27 cellular contexts compared by ENCODE assay signal in the genomic region with DNA sequence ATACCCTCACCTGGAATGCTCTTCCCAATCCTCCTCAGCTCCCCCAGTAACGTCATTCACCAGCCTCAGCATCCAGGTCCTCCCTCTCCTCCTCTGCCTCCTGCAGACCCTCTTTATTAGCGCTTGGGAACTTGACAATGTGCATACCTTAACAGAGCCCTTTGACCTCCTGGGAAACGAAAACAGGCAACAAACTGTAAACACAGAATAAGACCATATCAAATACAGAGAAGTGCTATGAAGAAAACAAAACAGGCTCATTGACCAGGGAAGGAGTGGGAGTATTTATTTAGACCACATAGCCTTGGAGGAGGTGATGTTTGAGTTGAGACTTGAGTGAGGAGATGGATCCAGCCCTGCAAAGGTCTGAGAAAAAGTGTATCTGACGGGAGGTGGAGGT.
DNase-seq lines count a peak whose midpoint lies in the region; ATAC-seq, FAIRE-seq and TF ChIP-seq lines count a peak whose summit lies in the region.
"Had no signal": no experiment of that assay in that cellular context is flagged by ENCODE, and none has a peak within 500 bp of the region (broad histone marks: within the 10 kb centered on the region; RNA-seq: fewer than 3 reads in every experiment).

No MANE protein-coding gene starts in this region.

- TF ChIP-seq EP300 in transverse colon (IDR thresholded peaks at IDR 0.05; ENCODE audit: low read depth): no peak

- in situ Hi-C loops in GM13977 (cut with MboI; ENCODE audit: low pct_unique_long_range_greater_than_20kb, low sequenced_read_pairs, unreplicated experiment): loop anchor here (10.0 kb wide), 1 partner anchor 199 kb away; no protein-coding TSS in a partner anchor
- in situ Hi-C loops in transverse colon (cut with MboI; ENCODE audit: low pct_ligation_motif_present in 1 of 4, low pct_unique_long_range_greater_than_20kb in 1 of 4, low sequenced_read_pairs in 3 of 4): loop anchor here (10.0 to 25.0 kb wide), 2 partner anchors 191 to 199 kb away; no protein-coding TSS in a partner anchor

- TF ChIP-seq CTCF in chondrocyte (IDR thresholded peaks at IDR 0.05) (no peak), keratinocyte (optimal IDR thresholded peaks at IDR 0.05 in 1 of 3, IDR thresholded peaks at IDR 0.05 in 1 of 3, conservative IDR thresholded peaks at IDR 0.05 in 1 of 3; ENCODE audit: extremely low read depth in 1 of 3, insufficient read depth in 2 of 3, low read length in 3 of 3) (no peak), smooth muscle cell (IDR thresholded peaks at IDR 0.05; ENCODE audit: borderline replicate concordance, insufficient read depth, poor library complexity, severe bottlenecking) (no peak), GM13977 (IDR thresholded peaks at IDR 0.05; ENCODE audit: extremely low read depth, insufficient read depth, missing control alignments) (no peak), transverse colon (IDR thresholded peaks at IDR 0.05) (no peak)

- no peak for TF ChIP-seq POLR2A in transverse colon (IDR thresholded peaks at IDR 0.05)

- ATAC-seq in GM21360 (IDR thresholded peaks at IDR 0.05; ENCODE audit: unreplicated experiment): no peak
- ATAC-seq: activated CD4-positive, CD25-positive, alpha-beta regulatory T cell treated with anti-CD3 and anti-CD28 coated beads, Interleukin-2, amount 50 U/mL, for 24 hours; activated naive CD4-positive, alpha-beta T cell treated with anti-CD3 and anti-CD28 coated beads, Interleukin-2, amount 50 U/mL, for 72 hours; stimulated activated memory B cell treated with anti-CD40 and anti-IgM and Interleukin-4, amounts not matched to agents 10 μg/mL and 1 μg/mL and 100 μg/mL, for 72 hours had no signal

- H3K36me3 Mint-ChIP-seq in chondrocyte (ENCODE audit: low read depth): no peaks in the 10 kb centered on the region
- H3K36me3 Mint-ChIP-seq: activated naive CD4-positive, alpha-beta T cell treated with anti-CD3 and anti-CD28 coated beads, Interleukin-2, amount 50 U/mL, for 72 hours; immature natural killer cell; stimulated activated memory B cell treated with anti-CD40 and anti-IgM and Interleukin-4, amounts not matched to agents 10 μg/mL and 1 μg/mL and 100 μg/mL, for 72 hours had no signal

- peak overlapping the region; percentile 60 for H3K27ac ChIP-seq in HUES48 (ENCODE audit: low read depth, low read length)
- H3K27ac ChIP-seq in keratinocyte (ENCODE audit: control insufficient read depth, insufficient read depth, low read length): peak overlapping the region; percentile 48
- H3K27ac ChIP-seq in smooth muscle cell (ENCODE audit: low read depth): peak overlapping the region; percentile 48
- no peak overlapping the region for H3K27ac ChIP-seq in transverse colon
- H3K27ac ChIP-seq: ascending aorta, hepatocyte, suprapubic skin, vagina had no signal

- H3K4me1 ChIP-seq in HUES48 (ENCODE audit: control insufficient read depth, insufficient read depth, low read length) (peaks cover 5% of the 10 kb centered on the region; the same call in 1 of the 2 replicates), keratinocyte (ENCODE audit: control insufficient read depth, extremely low read depth, insufficient read depth, low read length) (peaks cover 27% of the 10 kb centered on the region), smooth muscle cell (ENCODE audit: low read depth) (peaks cover 6% of the 10 kb centered on the region), transverse colon (no peaks in the 10 kb centered on the region)
- H3K4me1 ChIP-seq: ascending aorta, vagina had no signal

- 53% methylated on average over 4 of the region's 4 CpGs for WGBS in smooth muscle cell (ENCODE audit: low lambda C conversion rate)
- 78 to 95% methylated on average over 3 to 4 of the region's 4 CpGs for whole genome bisulfite sequencing in transverse colon (ENCODE audit: low coverage in 1 of 2), 2 donors

- H3K9ac ChIP-seq in HUES48 (ENCODE audit: low read depth, low read length) (no peak overlapping the region), keratinocyte (ENCODE audit: control insufficient read depth, extremely low read depth, insufficient read depth, low read length) (no peak overlapping the region), smooth muscle cell (ENCODE audit: low read depth) (no peak overlapping the region)

- H3K4me2 ChIP-seq in keratinocyte (ENCODE audit: control insufficient read depth, extremely low read depth, insufficient read depth, low read depth, low read length) (peak overlapping the region; percentile 77), smooth muscle cell (no peak overlapping the region)

- no peaks in the 10 kb centered on the region for H3K9me1 ChIP-seq in keratinocyte (ENCODE audit: control insufficient read depth, extremely low read depth, insufficient read depth, low read length)

- peak overlapping the region; percentile 75 for H3K27ac Mint-ChIP-seq in chondrocyte (ENCODE audit: unreplicated experiment)
- H3K27ac Mint-ChIP-seq: activated CD4-positive, alpha-beta memory T cell treated with anti-CD3 and anti-CD28 coated beads, Interleukin-2, amount 10 ng/mL, durations not matched to agents 7 days and 5 days; activated naive CD4-positive, alpha-beta T cell treated with anti-CD3 and anti-CD28 coated beads, Interleukin-2, amount 50 U/mL, for 72 hours; activated T-helper 2 cell treated with anti-CD3 and anti-CD28 coated beads, Interferon-gamma antibody, Interleukin-2, Interleukin-4, amounts not matched to agents 10 μg/mL and 5 μg/mL and 100 μg/mL, durations not matched to agents 14 hours and 24 hours and 36 hours; immature natural killer cell; stimulated activated memory B cell treated with anti-CD40 and anti-IgM and Interleukin-4, amounts not matched to agents 10 μg/mL and 1 μg/mL and 100 μg/mL, for 72 hours had no signal

- peaks cover 26% of the 10 kb centered on the region for H3F3A ChIP-seq in smooth muscle cell (ENCODE audit: low read depth)

- H2AFZ ChIP-seq in keratinocyte (ENCODE audit: control insufficient read depth, low read length) (no peak overlapping the region), smooth muscle cell (ENCODE audit: low read depth) (no peak overlapping the region)
- H2AFZ ChIP-seq: hepatocyte had no signal

- no peak for FAIRE-seq in keratinocyte (lab: Jason Lieb, UNC)
- FAIRE-seq: frontal cortex had no signal

- H3K4me3 Mint-ChIP-seq in chondrocyte (ENCODE audit: unreplicated experiment): no peak overlapping the region
- H3K4me3 Mint-ChIP-seq: activated CD4-positive, alpha-beta memory T cell treated with anti-CD3 and anti-CD28 coated beads, Interleukin-2, amount 10 ng/mL, durations not matched to agents 7 days and 5 days; central memory CD8-positive, alpha-beta T cell; immature natural killer cell; stimulated activated memory B cell treated with anti-CD40 and anti-IgM and Interleukin-4, amounts not matched to agents 10 μg/mL and 1 μg/mL and 100 μg/mL, for 72 hours had no signal

- intact Hi-C loops in transverse colon (cut with DNase I; ENCODE audit: low total_unique reads): no loop called here

- H3K9me3 Mint-ChIP-seq in chondrocyte (ENCODE audit: low read depth): no peaks in the 10 kb centered on the region
- H3K9me3 Mint-ChIP-seq: activated CD4-positive, alpha-beta memory T cell treated with anti-CD3 and anti-CD28 coated beads, Interleukin-2, amount 10 ng/mL, durations not matched to agents 7 days and 5 days; activated naive CD4-positive, alpha-beta T cell treated with anti-CD3 and anti-CD28 coated beads, Interleukin-2, amount 50 U/mL, for 72 hours; activated T-helper 2 cell treated with anti-CD3 and anti-CD28 coated beads, Interferon-gamma antibody, Interleukin-2, Interleukin-4, amounts not matched to agents 10 μg/mL and 5 μg/mL and 100 μg/mL, durations not matched to agents 14 hours and 24 hours and 36 hours; central memory CD8-positive, alpha-beta T cell; immature natural killer cell had no signal

- H3K79me2 ChIP-seq in keratinocyte (ENCODE audit: control insufficient read depth, insufficient read depth, low read length) (no peaks in the 10 kb centered on the region), smooth muscle cell (ENCODE audit: low read depth) (no peaks in the 10 kb centered on the region)
- H3K79me2 ChIP-seq: hepatocyte had no signal

- H3K4me1 Mint-ChIP-seq in chondrocyte (ENCODE audit: low read depth): peaks cover 25% of the 10 kb centered on the region
- H3K4me1 Mint-ChIP-seq: activated CD4-positive, alpha-beta memory T cell treated with anti-CD3 and anti-CD28 coated beads, Interleukin-2, amount 10 ng/mL, durations not matched to agents 7 days and 5 days; central memory CD8-positive, alpha-beta T cell; immature natural killer cell; stimulated activated memory B cell treated with anti-CD40 and anti-IgM and Interleukin-4, amounts not matched to agents 10 μg/mL and 1 μg/mL and 100 μg/mL, for 72 hours had no signal

- H3K27me3 Mint-ChIP-seq in chondrocyte (ENCODE audit: low read depth): no peaks in the 10 kb centered on the region

- no peaks in the 10 kb centered on the region for H4K20me1 ChIP-seq in keratinocyte (ENCODE audit: control insufficient read depth, extremely low read depth, insufficient read depth, low read length)
- H4K20me1 ChIP-seq in smooth muscle cell (ENCODE audit: low read depth): no peaks in the 10 kb centered on the region

- H3K27me3 ChIP-seq in HUES48 (ENCODE audit: control insufficient read depth, insufficient read depth, low read length) (no peaks in the 10 kb centered on the region), keratinocyte (ENCODE audit: control insufficient read depth, extremely low read depth, insufficient read depth, low read length) (no peaks in the 10 kb centered on the region), smooth muscle cell (ENCODE audit: low read depth) (no peaks in the 10 kb centered on the region), transverse colon (no peaks in the 10 kb centered on the region)
- H3K27me3 ChIP-seq: ascending aorta, hepatocyte, suprapubic skin, vagina had no signal

- no peak for DNase-seq in chondrocyte (ENCODE audit: low spot score)
- no peak for DNase-seq in keratinocyte (ENCODE audit: low read depth, low spot score)
- no peak for DNase-seq in smooth muscle cell (lab: John Stamatoyannopoulos, UW; ENCODE audit: unreplicated experiment)
- no peak for DNase-seq in GM13977 (ENCODE audit: low spot score)
- DNase-seq in inferior parietal cortex (ENCODE audit: extremely low spot score): no peak
- DNase-seq in transverse colon: no peak
- DNase-seq: activated CD4-positive, alpha-beta memory T cell treated with anti-CD3 and anti-CD28 coated beads, Interleukin-2, amount 10 ng/mL, durations not matched to agents 7 days and 5 days; immature natural killer cell; NCI-H1417; NCI-H2081; NCI-H345; NCI-H748 treated with DMSO at 0.1 percent for 48 hours; nucleus accumbens; retina; stimulated activated CD4-positive, alpha-beta T cell treated with anti-CD3 and anti-CD28 coated beads, Interleukin-4, amount 100 ng/mL, for 1 hour had no signal

- H3K4me3 ChIP-seq in HUES48 (ENCODE audit: low read depth, low read length) (no peak overlapping the region), keratinocyte (ENCODE audit: control insufficient read depth in 2 of 3, extremely low read depth in 1 of 3, insufficient read depth in 2 of 3, low read depth in 1 of 3, low read length in 3 of 3) (no peak overlapping the region), smooth muscle cell (no peak overlapping the region), transverse colon (no peak overlapping the region)
- H3K4me3 ChIP-seq: hepatocyte, suprapubic skin had no signal

- H3K36me3 ChIP-seq in HUES48 (ENCODE audit: control insufficient read depth, insufficient read depth, low read length) (no peaks in the 10 kb centered on the region), keratinocyte (ENCODE audit: control insufficient read depth in 2 of 2, extremely low read depth in 1 of 2, insufficient read depth in 2 of 2, low read length in 2 of 2) (no peaks in the 10 kb centered on the region), smooth muscle cell (ENCODE audit: low read depth) (no peaks in the 10 kb centered on the region), transverse colon (no peaks in the 10 kb centered on the region)
- H3K36me3 ChIP-seq: ascending aorta, suprapubic skin, vagina had no signal

- dilution Hi-C loops in keratinocyte (cut with MboI; ENCODE audit: extremely low pct_ligation_motif_present, low sequenced_read_pairs): no loop called here

- H3K9me3 ChIP-seq in HUES48 (ENCODE audit: control insufficient read depth, insufficient read depth, low read length) (no peaks in the 10 kb centered on the region), keratinocyte (ENCODE audit: control insufficient read depth, low read depth, low read length) (no peaks in the 10 kb centered on the region), smooth muscle cell (replicated peaks; ENCODE audit: low read depth) (no peaks in the 10 kb centered on the region), transverse colon (no peaks in the 10 kb centered on the region)
- H3K9me3 ChIP-seq: ascending aorta, suprapubic skin, vagina had no signal

Comparison
In these comparisons a context has a peak if more than half of its experiments do, and no peak if none do; other contexts are left out.
1. H3K27ac ChIP-seq: peak in HUES48 (single experiment), keratinocyte (single experiment) and smooth muscle cell (single experiment); none in transverse colon (0 of 4).